19 cellular contexts compared by ENCODE assay signal in genomic region chr15:40911139-40911538, GRCh38. TPM values are rescaled to one million over a fixed set of nuclear protein-coding genes. Genes with fewer than 3 reads are reported as not detected.
A peak's percentile ranks its signal among the peaks of the same experiment; 100 is the strongest.
DNase-seq lines count a peak whose midpoint lies in the region; ATAC-seq, FAIRE-seq and TF ChIP-seq lines count a peak whose summit lies in the region.
"Had no signal": no experiment of that assay in that cellular context is flagged by ENCODE, and none has a peak within 500 bp of the region (broad histone marks: within the 10 kb centered on the region; RNA-seq: fewer than 3 reads in every experiment).

No MANE protein-coding gene starts in this region.

- no peak overlapping the region for H3K9ac ChIP-seq in liver (ENCODE audit: low read depth in 1 of 2, low read length in 2 of 2)

- 78% methylated on average over 7 of the region's 7 CpGs for WGBS in liver

- peak; percentile 57 for DNase-seq in BE2C
- DNase-seq in D721Med (ENCODE audit: insufficient read length, low spot score): peak; percentile 13
- DNase-seq in RWPE2 (ENCODE audit: low spot score): peak; percentile 69
- no peak for DNase-seq in UCSD-AML1 (lab: John Stamatoyannopoulos, UW; ENCODE audit: unreplicated experiment)
- DNase-seq in activated naive CD4-positive, alpha-beta T cell (lab: John Stamatoyannopoulos, UW): no peak
- no peak for DNase-seq in SKM-1 treated with dmso at 0.1 percent for 144 hours (lab: John Stamatoyannopoulos, UW; ENCODE audit: unreplicated experiment)
- DNase-seq: heart right ventricle; left ventricle myocardium inferior; MM.1S; natural killer cell; sigmoid colon; stimulated activated CD4-positive, alpha-beta T cell treated with anti-CD3 and anti-CD28 coated beads, Interleukin-4, amount 100 ng/mL, for 4 hours had no signal

- no peak for FAIRE-seq in D721Med (lab: Jason Lieb, UNC)

- H3K27ac ChIP-seq in RWPE2 (ENCODE audit: poor library complexity, severe bottlenecking) (no peak overlapping the region), liver (ENCODE audit: low read depth in 1 of 2, low read length in 2 of 2) (peak overlapping the region; percentile 17 to 89)
- H3K27ac ChIP-seq: esophagus muscularis mucosa, left ventricle myocardium inferior, sigmoid colon, SK-N-MC had no signal

- H3K36me3 ChIP-seq in BE2C (no peaks in the 10 kb centered on the region), RWPE2 (ENCODE audit: low read depth) (no peaks in the 10 kb centered on the region), liver (ENCODE audit: control insufficient read depth in 4 of 4, insufficient read depth in 3 of 4, low read depth in 1 of 4, low read length in 3 of 4) (no peaks in the 10 kb centered on the region)
- H3K36me3 ChIP-seq: esophagus muscularis mucosa, heart right ventricle, left ventricle myocardium inferior, sigmoid colon had no signal

- H3K27me3 ChIP-seq in BE2C (no peaks in the 10 kb centered on the region), RWPE2 (ENCODE audit: insufficient read depth, poor library complexity, severe bottlenecking) (no peaks in the 10 kb centered on the region), liver (ENCODE audit: control insufficient read depth in 4 of 4, insufficient read depth in 4 of 4, low read length in 3 of 4) (no peaks in the 10 kb centered on the region)
- H3K27me3 ChIP-seq: esophagus muscularis mucosa, heart right ventricle, sigmoid colon had no signal

- TF ChIP-seq RAD21 in liver (IDR thresholded peaks at IDR 0.05): no peak

- H3K4me1 ChIP-seq in BE2C (peaks cover 10% of the 10 kb centered on the region), RWPE2 (ENCODE audit: insufficient read depth, poor library complexity, severe bottlenecking) (peaks cover 18% of the 10 kb centered on the region), liver (ENCODE audit: control insufficient read depth in 4 of 4, insufficient read depth in 4 of 4, low read length in 3 of 4) (peaks cover 33 to 60% (median 54%) of the 10 kb centered on the region in 4 donors)

- ATAC-seq in RWPE2 (ENCODE audit: low read depth): no peak
- ATAC-seq in GM18909 (IDR thresholded peaks at IDR 0.05; ENCODE audit: poor library complexity, unreplicated experiment): no peak
- ATAC-seq: activated CD4-positive, CD25-positive, alpha-beta regulatory T cell treated with anti-CD3 and anti-CD28 coated beads, Interleukin-2, amount 50 U/mL, for 24 hours; heart right ventricle; natural killer cell; stimulated activated memory B cell treated with anti-CD40 and anti-IgM and Interleukin-4, amounts not matched to agents 10 μg/mL and 1 μg/mL and 100 μg/mL, for 72 hours had no signal

- H3K4me3 ChIP-seq in BE2C (ENCODE audit: low read depth, low read length) (no peak overlapping the region), RWPE2 (ENCODE audit: severe bottlenecking) (no peak overlapping the region), liver (ENCODE audit: low read depth in 1 of 3, low read length in 3 of 3) (no peak overlapping the region)
- H3K4me3 ChIP-seq: esophagus muscularis mucosa, heart right ventricle, left ventricle myocardium inferior, sigmoid colon had no signal

- TF ChIP-seq CTCF in BE2C (IDR thresholded peaks at IDR 0.05; ENCODE audit: low read depth, low read length) (no peak), D721Med (IDR thresholded peaks at IDR 0.05; ENCODE audit: insufficient read depth, missing control alignments) (no peak), RWPE2 (IDR thresholded peaks at IDR 0.05; ENCODE audit: poor library complexity, severe bottlenecking) (no peak), liver (IDR thresholded peaks at IDR 0.05; ENCODE audit: low read depth, low read length, missing input control) (no peak)

- H3K9me3 ChIP-seq in BE2C (no peaks in the 10 kb centered on the region), RWPE2 (ENCODE audit: severe bottlenecking) (no peaks in the 10 kb centered on the region), liver (ENCODE audit: control insufficient read depth in 4 of 4, low read length in 3 of 4) (no peaks in the 10 kb centered on the region)
- H3K9me3 ChIP-seq: esophagus muscularis mucosa, heart right ventricle, left ventricle myocardium inferior, sigmoid colon had no signal

TF ChIP-seq in liver, 16 proteins besides CTCF, POLR2A, EP300 and RAD21:
- TF ChIP-seq HNF4G (IDR thresholded peaks at IDR 0.05) (no peak), RXRA (IDR thresholded peaks at IDR 0.05) (no peak), HNF4A (conservative IDR thresholded peaks at IDR 0.05) (no peak), FOXA2 (IDR thresholded peaks at IDR 0.05) (no peak), NR2F2 (IDR thresholded peaks at IDR 0.05) (no peak), REST (IDR thresholded peaks at IDR 0.05) (no peak), YY1 (IDR thresholded peaks at IDR 0.05) (no peak)

RNA-seq across cellular contexts. Expression of gene VPS18, which starts 16.9 kb away (rescaled TPM):
- polyA plus RNA-seq in BE2C (2012; ENCODE audit: insufficient read depth, insufficient read length, low read depth): 32.7 TPM
- total RNA-seq in liver: 10 to 100 TPM in 1 of 2 donors, 1 to 10 TPM in 1; 9.8 to 15.3 TPM
- 10 to 100 TPM in 1 of 2 donors, 1 to 10 TPM in 1; 3.4 to 10.8 TPM for polyA plus RNA-seq in liver

RNA-seq across cellular contexts. Expression of gene DLL4, which starts 18.0 kb away (rescaled TPM):
- polyA plus RNA-seq in BE2C (2012; ENCODE audit: insufficient read depth, insufficient read length, low read depth): 0.25 TPM
- 1 to 10 TPM; 3.5 to 3.8 TPM for total RNA-seq in liver
- polyA plus RNA-seq in liver: 1 to 10 TPM; 2.1 to 2.5 TPM
- total RNA-seq: Daoy had no signal

RNA-seq across cellular contexts. Expression of gene RHOV, which starts 37.1 kb away (rescaled TPM):
- polyA plus RNA-seq in BE2C (2012; ENCODE audit: insufficient read depth, insufficient read length, low read depth): 0.34 TPM
- total RNA-seq in liver: under 1 TPM in 1 of 2 donors, not detected in 1; 0.05 TPM
- not detected for polyA plus RNA-seq in liver
- total RNA-seq: esophagus muscularis mucosa, heart right ventricle, left ventricle myocardium inferior, natural killer cell, sigmoid colon had no signal

RNA-seq across cellular contexts. Expression of gene CHAC1, which starts 42.1 kb away (rescaled TPM):
- 96.0 TPM for polyA plus RNA-seq in BE2C (2012; ENCODE audit: insufficient read depth, insufficient read length, low read depth)
- total RNA-seq in liver: 1 to 10 TPM in 1 of 2 donors, under 1 TPM in 1; 0.19 to 1.0 TPM
- 1 to 10 TPM; 1.2 to 3.5 TPM for polyA plus RNA-seq in liver

Comparison
In these comparisons a context has a peak if more than half of its experiments do, and no peak if none do; other contexts are left out.
1. DNase-seq: peak in BE2C (single experiment), D721Med (single experiment) and RWPE2 (single experiment); none in UCSD-AML1 (single experiment), activated naive CD4-positive, alpha-beta T cell (0 of 4) and SKM-1 treated with dmso at 0.1 percent for 144 hours (single experiment).